ENCODE assay signal across 28 cellular contexts in genomic region chr9:76796296-76796695, GRCh38. TPM values are rescaled to one million over a fixed set of nuclear protein-coding genes. Genes with fewer than 3 reads are reported as not detected.
"Had no signal": no experiment of that assay in that cellular context is flagged by ENCODE, and none has a peak within 500 bp of the region (broad histone marks: within the 10 kb centered on the region; RNA-seq: fewer than 3 reads in every experiment).

No MANE protein-coding gene starts in this region.

- H3K27me3 ChIP-seq: ovary, right atrium auricular region, right lobe of liver, testis, tibial artery, uterus had no signal

- H3K27ac ChIP-seq: left ventricle myocardium inferior, ovary, right atrium auricular region, right lobe of liver, skin epidermis, stomach, testis, tibial artery, uterus had no signal

- FAIRE-seq: islet of Langerhans, kidney had no signal

- H3K9me3 ChIP-seq: left ventricle myocardium inferior, mucosa of descending colon, ovary, right atrium auricular region, right lobe of liver, stomach, testis, tibial artery, uterus had no signal

- H3K4me3 ChIP-seq: left ventricle myocardium inferior, lung, mucosa of descending colon, ovary, right atrium auricular region, right lobe of liver, skin epidermis, stomach, testis, tibial artery, uterus had no signal

- DNase-seq: hypothalamus; immature natural killer cell; kidney; left ventricle myocardium inferior; mesendoderm; midbrain; mucosa of descending colon; naive thymus-derived CD4-positive, alpha-beta T cell; ovary; right lobe of liver; stimulated activated CD4-positive, alpha-beta T cell treated with anti-CD3 and anti-CD28 coated beads, Interleukin-12 subunit alpha, Interleukin-12 subunit beta, amount 100 ng/mL, for 4 hours; stimulated activated CD4-positive, alpha-beta T cell treated with anti-CD3 and anti-CD28 coated beads, Interleukin-15, amount 100 ng/mL, for 24 hours; stimulated activated CD4-positive, alpha-beta T cell treated with anti-CD3 and anti-CD28 coated beads, Interleukin-2, amount 100 ng/mL, for 24 hours; stimulated activated CD4-positive, alpha-beta T cell treated with anti-CD3 and anti-CD28 coated beads, Interleukin-4, amount 100 ng/mL, for 1 hour; stimulated activated naive B cell treated with anti-CD40 and anti-IgM and Interleukin-4, amounts not matched to agents 10 μg/mL and 1 μg/mL and 100 μg/mL, for 72 hours; stimulated activated naive CD8-positive, alpha-beta T cell treated with anti-CD3 and anti-CD28 coated beads, Interleukin-15, Interleukin-2, amounts not matched to agents 100 U/mL and 50 U/mL, for 24 hours; stomach; testis; tibial artery; uterus had no signal

- H3K36me3 ChIP-seq: left ventricle myocardium inferior, ovary, right atrium auricular region, right lobe of liver, stomach, tibial artery, uterus had no signal

- H3K4me1 ChIP-seq: left ventricle myocardium inferior, right atrium auricular region, right lobe of liver, stomach, testis, uterus had no signal

RNA-seq across cellular contexts. Expression of gene PCA3, which starts 32.1 kb away (rescaled TPM):
- total RNA-seq: kidney; left ventricle myocardium inferior; lower leg skin; myocyte; naive thymus-derived CD4-positive, alpha-beta T cell; natural killer cell treated with Interleukin-12 subunit alpha and Interleukin-12 subunit beta and Interleukin-15 and Interleukin-18, amount 100 ng/mL, for 72 hours; ovary; right atrium auricular region; ureter had no signal
